ENCODE assay signal across 8 cellular contexts in the genomic region with DNA sequence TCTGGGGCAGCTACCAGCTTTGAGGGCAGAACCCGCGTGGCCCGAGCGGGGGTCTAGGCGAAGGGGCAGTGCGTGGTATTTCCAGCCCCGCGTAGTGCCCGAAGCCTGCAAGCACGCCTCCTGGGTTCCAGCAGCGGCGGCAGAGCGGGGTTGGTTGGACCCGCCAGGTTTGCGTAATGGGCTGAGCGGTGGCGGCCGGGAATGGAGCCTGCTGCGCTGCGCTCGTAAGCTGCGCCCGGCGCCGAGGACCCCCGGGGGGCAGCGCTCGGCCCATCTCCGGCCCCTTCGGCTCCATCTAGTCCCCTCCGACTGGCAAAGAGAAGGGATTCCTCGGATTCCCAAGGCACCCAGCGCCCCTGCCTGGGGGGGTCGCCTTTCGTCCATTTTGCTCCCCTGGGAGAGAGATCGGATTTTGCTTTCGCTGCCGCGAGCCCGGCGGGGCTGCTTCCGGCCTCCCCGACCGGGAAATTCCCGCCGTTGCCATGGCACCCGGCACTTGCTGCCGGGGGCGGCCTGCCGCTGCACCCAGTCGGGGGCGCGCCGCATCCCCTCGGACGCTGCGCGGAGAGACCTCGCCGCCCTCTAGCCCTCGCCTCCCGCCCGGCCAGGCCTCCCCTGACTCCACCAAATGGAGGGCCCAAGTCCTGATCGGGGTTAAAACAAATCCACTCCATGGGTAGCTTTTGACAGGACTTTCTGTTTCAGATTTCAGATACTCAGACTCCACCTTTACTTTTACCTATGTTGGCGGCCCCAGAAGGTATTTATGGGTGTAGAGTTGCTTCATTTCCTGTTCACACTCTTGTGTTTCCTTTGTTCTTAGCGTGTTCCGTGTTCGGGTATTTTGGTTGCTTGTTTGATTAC.
DNase-seq lines count a peak whose midpoint lies in the region; ATAC-seq and TF ChIP-seq lines count a peak whose summit lies in the region.
"Not testable (repeated sequence)": the region's sequence is repeated elsewhere in the genome, so short reads cannot be mapped to it uniquely, and the experiment has no call there.

No MANE protein-coding gene starts in this region.

- intact Hi-C loops in dorsolateral prefrontal cortex (cut with DNase I); posterior cingulate gyrus (cut with DNase I): not testable (repeated sequence)

- not testable (repeated sequence) for H3K9ac ChIP-seq in SK-N-MC (ENCODE audit: insufficient read length)

- DNase-seq in SK-N-MC (ENCODE audit: low read depth, low spot score): not testable (repeated sequence)
- peak; percentile 66 for DNase-seq in activated T-cell treated with anti-CD3 and anti-CD28 coated beads, Interleukin-2, amount 50 U/mL, for 4 hours
- DNase-seq in dorsolateral prefrontal cortex (peak in 9 of 10 donors; percentile 36 to 73 (median 45)), immature natural killer cell (peak; percentile 79 to 80 (median 80)), posterior cingulate gyrus (peak; percentile 21 to 87 (median 56))
- peak; percentile 31 to 45 for DNase-seq in stimulated activated CD8-positive, alpha-beta memory T cell treated with anti-CD3 and anti-CD28 coated beads, Interleukin-7, amount 100 ng/mL, for 1 hour (ENCODE audit: low read depth in 2 of 2)

- not testable (repeated sequence) for TF ChIP-seq EP300 in Ishikawa (IDR thresholded peaks at IDR 0.05; ENCODE audit: borderline replicate concordance)

- peak overlapping the region; percentile 73 for H3K4me3 ChIP-seq in SK-N-MC
- peak overlapping the region in 57 of 59 donors; percentile 24 to 70 (median 58) for H3K4me3 ChIP-seq in dorsolateral prefrontal cortex

- TF ChIP-seq RAD21 in Ishikawa (IDR thresholded peaks at IDR 0.05; ENCODE audit: low read depth): not testable (repeated sequence)

- not testable (repeated sequence) for H3K36me3 Mint-ChIP-seq in activated T-cell treated with anti-CD3 and anti-CD28 coated beads, Interleukin-2, amount 50 U/mL, for 4 hours (ENCODE audit: insufficient read depth); immature natural killer cell

- H3K4me3 Mint-ChIP-seq in activated T-cell treated with anti-CD3 and anti-CD28 coated beads, Interleukin-2, amount 50 U/mL, for 4 hours: peak overlapping the region; percentile 84
- peak overlapping the region; percentile 75 to 90 (median 86) for H3K4me3 Mint-ChIP-seq in immature natural killer cell

- not testable (repeated sequence) for ATAC-seq in activated T-cell treated with anti-CD3 and anti-CD28 coated beads, Interleukin-2, amount 50 U/mL, for 4 hours

- peak overlapping the region; percentile 79 to 96 (median 90) for H3K27ac Mint-ChIP-seq in immature natural killer cell

- H3K4me1 Mint-ChIP-seq in activated T-cell treated with anti-CD3 and anti-CD28 coated beads, Interleukin-2, amount 50 U/mL, for 4 hours (ENCODE audit: low read depth); immature natural killer cell: not testable (repeated sequence)

- not testable (repeated sequence) for H3K27me3 Mint-ChIP-seq in activated T-cell treated with anti-CD3 and anti-CD28 coated beads, Interleukin-2, amount 50 U/mL, for 4 hours (ENCODE audit: low read depth); immature natural killer cell (ENCODE audit: low read depth in 3 of 3)

- not testable (repeated sequence) for H3K9me3 Mint-ChIP-seq in activated T-cell treated with anti-CD3 and anti-CD28 coated beads, Interleukin-2, amount 50 U/mL, for 4 hours; immature natural killer cell

- H3K27me3 ChIP-seq in dorsolateral prefrontal cortex: not testable (repeated sequence)

- H3K36me3 ChIP-seq in SK-N-MC (ENCODE audit: insufficient read depth, low read length): not testable (repeated sequence)

- not testable (repeated sequence) for TF ChIP-seq CTCF in C4-2B (conservative IDR thresholded peaks at IDR 0.05)
- TF ChIP-seq CTCF in dorsolateral prefrontal cortex (IDR thresholded peaks at IDR 0.05 in 54 of 56, conservative IDR thresholded peaks at IDR 0.05 in 2 of 56; ENCODE audit: low read depth in 1 of 56, partially characterized antibody in 56 of 56): peak in 3 of 56 donors; percentile 9 to 19 (median 13)

- H3K27ac ChIP-seq in C4-2B (peak overlapping the region; percentile 70), SK-N-MC (0 out of 2 replicates have a peak overlapping the region, but pooled peaks have one; percentile 46), dorsolateral prefrontal cortex (peak overlapping the region in 54 of 59 donors; percentile 38 to 94 (median 82))

- H3K9me3 ChIP-seq in SK-N-MC (ENCODE audit: low read depth, low read length): not testable (repeated sequence)

TF ChIP-seq in Ishikawa, 13 proteins besides CTCF, POLR2A, EP300 and RAD21:
- TF ChIP-seq YY1 (IDR thresholded peaks at IDR 0.05; ENCODE audit: low read depth) (peak; percentile 61; the same call in 1 of the 2 replicates), TAF1 (IDR thresholded peaks at IDR 0.05; ENCODE audit: low read depth) (peak; percentile 16; the same call in 1 of the 2 replicates), ZBTB7A (IDR thresholded peaks at IDR 0.05; ENCODE audit: low read depth) (peak; percentile 57; the same call in 1 of the 2 replicates), CEBPB (IDR thresholded peaks at IDR 0.05) (peak; percentile 60; the same call in 1 of the 2 replicates)
